Comparison of ENCODE assay signal across 18 cellular contexts in genomic region chr6:168182908-168183612, GRCh38.
"Had no signal": no experiment of that assay in that cellular context is flagged by ENCODE, and none has a peak within 500 bp of the region (broad histone marks: within the 10 kb centered on the region; RNA-seq: fewer than 3 reads in every experiment).

No MANE protein-coding gene starts in this region.

- H3K27ac Mint-ChIP-seq: activated naive CD8-positive, alpha-beta T cell treated with anti-CD3 and anti-CD28 coated beads, Interleukin-2, amount 50 U/mL, for 24 hours; activated T-cell treated with anti-CD3 and anti-CD28 coated beads, Interleukin-2, amount 50 U/mL, for 72 hours; effector memory CD8-positive, alpha-beta T cell; memory B cell; nephron progenitor cell; stimulated activated naive B cell treated with anti-CD40 and anti-IgM and Interleukin-4, amounts not matched to agents 10 μg/mL and 1 μg/mL and 100 μg/mL, for 72 hours had no signal

- H3K27ac ChIP-seq: cardiac muscle cell, esophagus muscularis mucosa, gastrocnemius medialis had no signal

- H3K27me3 ChIP-seq: cardiac muscle cell, gastrocnemius medialis had no signal

- H3K4me3 Mint-ChIP-seq: activated naive CD8-positive, alpha-beta T cell treated with anti-CD3 and anti-CD28 coated beads, Interleukin-2, amount 50 U/mL, for 24 hours; activated T-cell treated with anti-CD3 and anti-CD28 coated beads, Interleukin-2, amount 50 U/mL, for 72 hours; effector memory CD8-positive, alpha-beta T cell; memory B cell; nephron progenitor cell; stimulated activated naive B cell treated with anti-CD40 and anti-IgM and Interleukin-4, amounts not matched to agents 10 μg/mL and 1 μg/mL and 100 μg/mL, for 72 hours had no signal

- H3K4me2 ChIP-seq: smooth muscle cell had no signal

- H3K4me1 Mint-ChIP-seq: activated naive CD8-positive, alpha-beta T cell treated with anti-CD3 and anti-CD28 coated beads, Interleukin-2, amount 50 U/mL, for 24 hours; memory B cell; stimulated activated naive B cell treated with anti-CD40 and anti-IgM and Interleukin-4, amounts not matched to agents 10 μg/mL and 1 μg/mL and 100 μg/mL, for 72 hours had no signal

- DNase-seq: activated gamma-delta T cell; activated naive CD4-positive, alpha-beta T cell treated with anti-CD3 and anti-CD28 coated beads, Interleukin-2, amount 50 U/mL, for 16 hours; activated naive CD8-positive, alpha-beta T cell treated with anti-CD3 and anti-CD28 coated beads, Interleukin-2, amount 50 U/mL, for 24 hours; activated T-cell treated with anti-CD3 and anti-CD28 coated beads, Interleukin-2, amount 50 U/mL, for 72 hours; effector memory CD8-positive, alpha-beta T cell; gastrocnemius medialis; hypothalamus; nephron progenitor cell; nucleus accumbens; stimulated activated CD4-positive, alpha-beta T cell treated with anti-CD3 and anti-CD28 coated beads, Interleukin-15, amount 100 ng/mL, for 24 hours; stimulated activated CD8-positive, alpha-beta memory T cell treated with anti-CD3 and anti-CD28 coated beads, Interleukin-4, amount 100 ng/mL, for 48 hours; stimulated activated naive B cell treated with anti-CD40 and anti-IgM and Interleukin-4, amounts not matched to agents 10 μg/mL and 1 μg/mL and 100 μg/mL, for 72 hours; T-helper 9 cell; trophoblast cell had no signal

- H3K4me3 ChIP-seq: cardiac muscle cell, esophagus muscularis mucosa, gastrocnemius medialis, smooth muscle cell had no signal

- H3K4me1 ChIP-seq: esophagus muscularis mucosa, gastrocnemius medialis had no signal

- H3K9me3 ChIP-seq: esophagus muscularis mucosa, gastrocnemius medialis had no signal

- H3K9me3 Mint-ChIP-seq: activated naive CD8-positive, alpha-beta T cell treated with anti-CD3 and anti-CD28 coated beads, Interleukin-2, amount 50 U/mL, for 24 hours; activated T-cell treated with anti-CD3 and anti-CD28 coated beads, Interleukin-2, amount 50 U/mL, for 72 hours; effector memory CD8-positive, alpha-beta T cell had no signal

- H3K36me3 Mint-ChIP-seq: memory B cell; stimulated activated naive B cell treated with anti-CD40 and anti-IgM and Interleukin-4, amounts not matched to agents 10 μg/mL and 1 μg/mL and 100 μg/mL, for 72 hours had no signal

- H3K36me3 ChIP-seq: cardiac muscle cell, esophagus muscularis mucosa, gastrocnemius medialis had no signal
